In genomic region chr11:92628401-92629292, GRCh38 we compare ENCODE assay signal across 14 cellular contexts.
A peak's percentile ranks its signal among the peaks of the same experiment; 100 is the strongest.
DNase-seq lines count a peak whose midpoint lies in the region; ATAC-seq and TF ChIP-seq lines count a peak whose summit lies in the region.
"Had no signal": no experiment of that assay in that cellular context is flagged by ENCODE, and none has a peak within 500 bp of the region (broad histone marks: within the 10 kb centered on the region; RNA-seq: fewer than 3 reads in every experiment).

No MANE protein-coding gene starts in this region.

- H3K4me3 Mint-ChIP-seq in stimulated activated memory B cell treated with anti-CD40 and anti-IgM and Interleukin-4, amounts not matched to agents 10 μg/mL and 1 μg/mL and 100 μg/mL, for 72 hours: no peak overlapping the region
- H3K4me3 Mint-ChIP-seq in CD8-positive, alpha-beta T cell: no peak overlapping the region
- H3K4me3 Mint-ChIP-seq: activated CD8-positive, alpha-beta memory T cell treated with anti-CD3 and anti-CD28 coated beads, Interleukin-2, amount 10 ng/mL, durations not matched to agents 7 days and 5 days; activated naive CD8-positive, alpha-beta T cell treated with anti-CD3 and anti-CD28 coated beads, Interleukin-2, amount 50 U/mL, for 24 hours had no signal

- peaks cover 2% of the 10 kb centered on the region for H3K9me3 Mint-ChIP-seq in stimulated activated memory B cell treated with anti-CD40 and anti-IgM and Interleukin-4, amounts not matched to agents 10 μg/mL and 1 μg/mL and 100 μg/mL, for 72 hours
- no peaks in the 10 kb centered on the region for H3K9me3 Mint-ChIP-seq in CD8-positive, alpha-beta T cell
- H3K9me3 Mint-ChIP-seq: activated naive CD8-positive, alpha-beta T cell treated with anti-CD3 and anti-CD28 coated beads, Interleukin-2, amount 50 U/mL, for 24 hours had no signal

- DNase-seq in COLO668 (lab: John Stamatoyannopoulos, UW; ENCODE audit: unreplicated experiment): peak; percentile 24
- no peak for DNase-seq in Karpas-422
- peak; percentile 98 for DNase-seq in NCI-H748 (lab: John Stamatoyannopoulos, UW; ENCODE audit: unreplicated experiment)
- DNase-seq in hepatic stellate cell (ENCODE audit: low spot score): peak; percentile 13
- DNase-seq in CD8-positive, alpha-beta T cell: no peak
- DNase-seq in heart right ventricle: no peak
- DNase-seq: activated CD8-positive, alpha-beta memory T cell treated with anti-CD3 and anti-CD28 coated beads, Interleukin-2, amount 10 ng/mL, durations not matched to agents 7 days and 5 days; activated naive CD8-positive, alpha-beta T cell treated with anti-CD3 and anti-CD28 coated beads, Interleukin-2, amount 50 U/mL, for 24 hours; mucosa of descending colon; NCI-H82; SIG-M5; stimulated activated CD4-positive, alpha-beta T cell treated with anti-CD3 and anti-CD28 coated beads, Interleukin-2, amount 100 ng/mL, for 24 hours had no signal

- CTCF ChIA-PET in CD8-positive, alpha-beta T cell (lab: Charles Lee): no interaction called here

- ATAC-seq in HG02798 (IDR thresholded peaks at IDR 0.05; ENCODE audit: poor library complexity, unreplicated experiment) (no peak), heart right ventricle (no peak)
- ATAC-seq in stimulated activated memory B cell treated with anti-CD40 and anti-IgM and Interleukin-4, amounts not matched to agents 10 μg/mL and 1 μg/mL and 100 μg/mL, for 72 hours: no peak
- ATAC-seq in CD8-positive, alpha-beta T cell: no peak
- ATAC-seq: activated CD8-positive, alpha-beta memory T cell treated with anti-CD3 and anti-CD28 coated beads, Interleukin-2, amount 10 ng/mL, durations not matched to agents 7 days and 5 days; mucosa of descending colon had no signal

- intact Hi-C loops in CD8-positive, alpha-beta T cell (cut with DNase I, micrococcal nuclease): no loop called here
- intact Hi-C loops in heart right ventricle (cut with DNase I): no loop called here

- H3K36me3 Mint-ChIP-seq in stimulated activated memory B cell treated with anti-CD40 and anti-IgM and Interleukin-4, amounts not matched to agents 10 μg/mL and 1 μg/mL and 100 μg/mL, for 72 hours: no peaks in the 10 kb centered on the region
- H3K36me3 Mint-ChIP-seq in CD8-positive, alpha-beta T cell: no peaks in the 10 kb centered on the region
- H3K36me3 Mint-ChIP-seq: activated CD8-positive, alpha-beta memory T cell treated with anti-CD3 and anti-CD28 coated beads, Interleukin-2, amount 10 ng/mL, durations not matched to agents 7 days and 5 days had no signal

- H3K79me2 ChIP-seq in Karpas-422 (ENCODE audit: low read length): no peaks in the 10 kb centered on the region

- no peaks in the 10 kb centered on the region for H3K27me3 ChIP-seq in Karpas-422 (ENCODE audit: low read length)
- no peaks in the 10 kb centered on the region for H3K27me3 ChIP-seq in CD8-positive, alpha-beta T cell (ENCODE audit: insufficient read depth, low read length)
- no peaks in the 10 kb centered on the region for H3K27me3 ChIP-seq in heart right ventricle

- no peaks in the 10 kb centered on the region for H3K27me3 Mint-ChIP-seq in stimulated activated memory B cell treated with anti-CD40 and anti-IgM and Interleukin-4, amounts not matched to agents 10 μg/mL and 1 μg/mL and 100 μg/mL, for 72 hours
- H3K27me3 Mint-ChIP-seq in CD8-positive, alpha-beta T cell (ENCODE audit: low read depth): no peaks in the 10 kb centered on the region
- H3K27me3 Mint-ChIP-seq: activated CD8-positive, alpha-beta memory T cell treated with anti-CD3 and anti-CD28 coated beads, Interleukin-2, amount 10 ng/mL, durations not matched to agents 7 days and 5 days; activated naive CD8-positive, alpha-beta T cell treated with anti-CD3 and anti-CD28 coated beads, Interleukin-2, amount 50 U/mL, for 24 hours had no signal

- 58 to 59% methylated on average over 4 of the region's 4 CpGs for WGBS in heart right ventricle, 2 donors

- H4K20me1 ChIP-seq in Karpas-422 (ENCODE audit: insufficient read depth, low read depth, low read length): no peaks in the 10 kb centered on the region

- H3K27ac Mint-ChIP-seq in stimulated activated memory B cell treated with anti-CD40 and anti-IgM and Interleukin-4, amounts not matched to agents 10 μg/mL and 1 μg/mL and 100 μg/mL, for 72 hours: no peak overlapping the region
- no peak overlapping the region for H3K27ac Mint-ChIP-seq in CD8-positive, alpha-beta T cell
- H3K27ac Mint-ChIP-seq: activated CD8-positive, alpha-beta memory T cell treated with anti-CD3 and anti-CD28 coated beads, Interleukin-2, amount 10 ng/mL, durations not matched to agents 7 days and 5 days; activated naive CD8-positive, alpha-beta T cell treated with anti-CD3 and anti-CD28 coated beads, Interleukin-2, amount 50 U/mL, for 24 hours had no signal

- H3K9me2 ChIP-seq in Karpas-422 (replicated peaks; ENCODE audit: insufficient read depth, low read length): no peaks in the 10 kb centered on the region

- H3K27ac ChIP-seq in Karpas-422 (ENCODE audit: low read length): no peak overlapping the region
- H3K27ac ChIP-seq in CD8-positive, alpha-beta T cell (ENCODE audit: low read depth, low read length): no peak overlapping the region
- H3K27ac ChIP-seq in heart right ventricle: no peak overlapping the region

- H3K4me3 ChIP-seq in Karpas-422 (ENCODE audit: low read length): no peak overlapping the region
- H3K4me3 ChIP-seq in CD8-positive, alpha-beta T cell (ENCODE audit: low read depth, low read length): no peak overlapping the region
- no peak overlapping the region for H3K4me3 ChIP-seq in heart right ventricle
- H3K4me3 ChIP-seq: mucosa of descending colon had no signal

- no peak overlapping the region for H3K4me2 ChIP-seq in Karpas-422 (ENCODE audit: low read depth, low read length, poor library complexity, severe bottlenecking)

- H3K4me1 ChIP-seq in Karpas-422 (ENCODE audit: low read length) (no peaks in the 10 kb centered on the region), heart right ventricle (no peaks in the 10 kb centered on the region)
- no peaks in the 10 kb centered on the region for H3K4me1 ChIP-seq in CD8-positive, alpha-beta T cell (ENCODE audit: insufficient read depth, low read length)

- H3K9ac ChIP-seq in Karpas-422 (ENCODE audit: low read length): no peak overlapping the region

- no peak for TF ChIP-seq CTCF in CD8-positive, alpha-beta T cell (IDR thresholded peaks at IDR 0.05)
- no peak for TF ChIP-seq CTCF in heart right ventricle (IDR thresholded peaks at IDR 0.05)

- no peaks in the 10 kb centered on the region for H3K4me1 Mint-ChIP-seq in stimulated activated memory B cell treated with anti-CD40 and anti-IgM and Interleukin-4, amounts not matched to agents 10 μg/mL and 1 μg/mL and 100 μg/mL, for 72 hours
- H3K4me1 Mint-ChIP-seq in CD8-positive, alpha-beta T cell (ENCODE audit: low read depth): no peaks in the 10 kb centered on the region
- H3K4me1 Mint-ChIP-seq: activated CD8-positive, alpha-beta memory T cell treated with anti-CD3 and anti-CD28 coated beads, Interleukin-2, amount 10 ng/mL, durations not matched to agents 7 days and 5 days; activated naive CD8-positive, alpha-beta T cell treated with anti-CD3 and anti-CD28 coated beads, Interleukin-2, amount 50 U/mL, for 24 hours had no signal

- no peaks in the 10 kb centered on the region for H3K9me3 ChIP-seq in Karpas-422 (ENCODE audit: low read length)
- H3K9me3 ChIP-seq in CD8-positive, alpha-beta T cell (ENCODE audit: low read length): no peaks in the 10 kb centered on the region
- H3K9me3 ChIP-seq in heart right ventricle: no peaks in the 10 kb centered on the region
- H3K9me3 ChIP-seq: mucosa of descending colon had no signal

- H2AFZ ChIP-seq in Karpas-422 (ENCODE audit: low read length): 0 out of 2 replicates have a peak overlapping the region, but pooled peaks have one; percentile 6

- no peaks in the 10 kb centered on the region for H3K36me3 ChIP-seq in Karpas-422 (ENCODE audit: insufficient read depth, low read length)
- no peaks in the 10 kb centered on the region for H3K36me3 ChIP-seq in CD8-positive, alpha-beta T cell (ENCODE audit: insufficient read depth, low read length)
- H3K36me3 ChIP-seq in heart right ventricle: no peaks in the 10 kb centered on the region

- POLR2A ChIA-PET in CD8-positive, alpha-beta T cell (lab: Charles Lee): no interaction called here

Comparison
In these comparisons a context has a peak if more than half of its experiments do, and no peak if none do; other contexts are left out.
1. DNase-seq: peak in COLO668 (single experiment), NCI-H748 (single experiment) and hepatic stellate cell (single experiment); none in Karpas-422 (single experiment), CD8-positive, alpha-beta T cell (0 of 7) and heart right ventricle (0 of 2).